14 cellular contexts compared by ENCODE assay signal in genomic region chr20:46312075-46312944, GRCh38. TPM values are rescaled to one million over a fixed set of nuclear protein-coding genes. Genes with fewer than 3 reads are reported as not detected.
A peak's percentile ranks its signal among the peaks of the same experiment; 100 is the strongest.
DNase-seq lines count a peak whose midpoint lies in the region; ATAC-seq, FAIRE-seq and TF ChIP-seq lines count a peak whose summit lies in the region.
"Had no signal": no experiment of that assay in that cellular context is flagged by ENCODE, and none has a peak within 500 bp of the region (broad histone marks: within the 10 kb centered on the region; RNA-seq: fewer than 3 reads in every experiment).

No MANE protein-coding gene starts in this region.

- no peaks in the 10 kb centered on the region for H3K9me3 Mint-ChIP-seq in stimulated activated effector memory CD8-positive, alpha-beta T cell treated with anti-CD3 and anti-CD28 coated beads, Interleukin-12 subunit alpha, Interleukin-12 subunit beta, amount 100 ng/mL, for 72 hours

- no peaks in the 10 kb centered on the region for H3K9me3 ChIP-seq in hepatocyte (ENCODE audit: low read depth)
- H3K9me3 ChIP-seq: colonic mucosa had no signal

- H3K36me3 Mint-ChIP-seq in stimulated activated effector memory CD8-positive, alpha-beta T cell treated with anti-CD3 and anti-CD28 coated beads, Interleukin-12 subunit alpha, Interleukin-12 subunit beta, amount 100 ng/mL, for 72 hours = no peaks in the 10 kb centered on the region
- H3K36me3 Mint-ChIP-seq: immature natural killer cell had no signal

- peak; percentile 26 for TF ChIP-seq CTCF in hepatocyte (IDR thresholded peaks at IDR 0.05; ENCODE audit: poor library complexity)

- H3K36me3 ChIP-seq in hepatocyte (replicated peaks; ENCODE audit: insufficient read depth, low read depth) = no peaks in the 10 kb centered on the region
- H3K36me3 ChIP-seq: colonic mucosa had no signal

- TF ChIP-seq POLR2A in H54 (IDR thresholded peaks at IDR 0.05; ENCODE audit: low read depth, low read length) = no peak

- H3K9me2 ChIP-seq in hepatocyte (replicated peaks; ENCODE audit: insufficient read depth) = no peaks in the 10 kb centered on the region

- FAIRE-seq in H54 (lab: Jason Lieb, UNC) = no peak
- FAIRE-seq: GM12892 had no signal

- peak overlapping the region; percentile 16 for H3K4me3 Mint-ChIP-seq in stimulated activated effector memory CD8-positive, alpha-beta T cell treated with anti-CD3 and anti-CD28 coated beads, Interleukin-12 subunit alpha, Interleukin-12 subunit beta, amount 100 ng/mL, for 72 hours
- H3K4me3 Mint-ChIP-seq: immature natural killer cell had no signal

- peaks cover 7% of the 10 kb centered on the region for H3K4me1 ChIP-seq in hepatocyte (ENCODE audit: insufficient read depth)

- peak; percentile 53 for DNase-seq in activated CD8-positive, alpha-beta memory T cell treated with anti-CD3 and anti-CD28 coated beads, Interleukin-2, amount 50 U/mL, for 48 hours
- DNase-seq in activated CD8-positive, alpha-beta memory T cell treated with anti-CD3 and anti-CD28 coated beads for 24 hours = no peak
- DNase-seq in NCI-H2227 treated with DMSO at 0.1 percent for 48 hours (lab: John Stamatoyannopoulos, UW) (peak; percentile 24), hepatocyte (ENCODE audit: low spot score) (peak; percentile 25), H54 (ENCODE audit: insufficient read length, low spot score) (no peak), NCI-H2196 (lab: John Stamatoyannopoulos, UW; ENCODE audit: unreplicated experiment) (no peak)
- DNase-seq in stimulated activated effector memory CD8-positive, alpha-beta T cell treated with anti-CD3 and anti-CD28 coated beads, Interleukin-12 subunit alpha, Interleukin-12 subunit beta, amount 100 ng/mL, for 72 hours (ENCODE audit: low spot score in 2 of 2) = no peak
- DNase-seq: colonic mucosa, immature natural killer cell, NCI-H1436, occipital lobe, SIG-M5 had no signal

- H2AFZ ChIP-seq in hepatocyte = peak overlapping the region; percentile 46

- no peaks in the 10 kb centered on the region for H3K79me2 ChIP-seq in hepatocyte

- H3K4me2 ChIP-seq in hepatocyte = peak overlapping the region; percentile 72

- no peak for ATAC-seq in stimulated activated effector memory CD8-positive, alpha-beta T cell treated with anti-CD3 and anti-CD28 coated beads, Interleukin-12 subunit alpha, Interleukin-12 subunit beta, amount 100 ng/mL, for 72 hours
- ATAC-seq in HG03520 (IDR thresholded peaks at IDR 0.05; ENCODE audit: unreplicated experiment) = no peak

- WGBS in hepatocyte (ENCODE audit: low lambda C conversion rate, missing lambda C conversion rate) = 1% methylated on average over 39 of the region's 47 CpGs

- no peak overlapping the region for H3K27ac ChIP-seq in hepatocyte
- H3K27ac ChIP-seq: colonic mucosa had no signal

- no peaks in the 10 kb centered on the region for H4K20me1 ChIP-seq in hepatocyte (ENCODE audit: insufficient read depth, poor library complexity, severe bottlenecking)

- H3K4me1 Mint-ChIP-seq in stimulated activated effector memory CD8-positive, alpha-beta T cell treated with anti-CD3 and anti-CD28 coated beads, Interleukin-12 subunit alpha, Interleukin-12 subunit beta, amount 100 ng/mL, for 72 hours = peaks cover 8% of the 10 kb centered on the region

- H3K4me3 ChIP-seq in hepatocyte = no peak overlapping the region
- H3K4me3 ChIP-seq: colonic mucosa had no signal

- no peak overlapping the region for H3K27ac Mint-ChIP-seq in stimulated activated effector memory CD8-positive, alpha-beta T cell treated with anti-CD3 and anti-CD28 coated beads, Interleukin-12 subunit alpha, Interleukin-12 subunit beta, amount 100 ng/mL, for 72 hours
- H3K27ac Mint-ChIP-seq: immature natural killer cell had no signal

- H3K27me3 ChIP-seq in hepatocyte = peaks cover 85% of the 10 kb centered on the region

RNA-seq across cellular contexts. Expression of gene CDH22, which starts 4.0 kb away (rescaled TPM):
- not detected in 2 replicates for total RNA-seq in hepatocyte
- polyA plus RNA-seq in hepatocyte = 0.15 TPM in 1 of 2 replicates, not detected in the other
- polyA plus RNA-seq: immature natural killer cell had no signal

Comparison
In these comparisons a context has a peak if more than half of its experiments do, and no peak if none do; other contexts are left out.
1. DNase-seq: peak in activated CD8-positive, alpha-beta memory T cell treated with anti-CD3 and anti-CD28 coated beads, Interleukin-2, amount 50 U/mL, for 48 hours (single experiment), NCI-H2227 treated with DMSO at 0.1 percent for 48 hours (single experiment) and hepatocyte (single experiment); none in activated CD8-positive, alpha-beta memory T cell treated with anti-CD3 and anti-CD28 coated beads for 24 hours (single experiment), stimulated activated effector memory CD8-positive, alpha-beta T cell treated with anti-CD3 and anti-CD28 coated beads, Interleukin-12 subunit alpha, Interleukin-12 subunit beta, amount 100 ng/mL, for 72 hours (0 of 2), H54 (single experiment) and NCI-H2196 (single experiment).